ENCODE assay signal across 8 cellular contexts in genomic region chr1:150575518-150576366, GRCh38. TPM values are rescaled to one million over a fixed set of nuclear protein-coding genes. Genes with fewer than 3 reads are reported as not detected.
DNase-seq lines count a peak whose midpoint lies in the region; ATAC-seq and TF ChIP-seq lines count a peak whose summit lies in the region.

No MANE protein-coding gene starts in this region.

- H3K4me2 ChIP-seq in smooth muscle cell, result peak overlapping the region; percentile 83

- DNase-seq in DMS 273 (lab: John Stamatoyannopoulos, UW; ENCODE audit: unreplicated experiment), result peak; percentile 91
- DNase-seq in DMS 273 treated with DMSO at 0.1 percent for 48 hours (lab: John Stamatoyannopoulos, UW), result no peak
- DNase-seq in fibroblast of villous mesenchyme (ENCODE audit: low read depth), result peak; percentile 48
- DNase-seq in smooth muscle cell (lab: John Stamatoyannopoulos, UW; ENCODE audit: unreplicated experiment), result no peak
- no peak for DNase-seq in ecto neural progenitor cell (ENCODE audit: low spot score)
- DNase-seq in NCI-H226, result no peak

- H3K4me3 ChIP-seq in fibroblast of villous mesenchyme (ENCODE audit: low read depth, low read length), result peak overlapping the region; percentile 95
- peak overlapping the region; percentile 92 for H3K4me3 ChIP-seq in smooth muscle cell

- H3K27ac ChIP-seq in smooth muscle cell (ENCODE audit: low read depth), result peak overlapping the region; percentile 96

- peak overlapping the region; percentile 99 for H3K9ac ChIP-seq in smooth muscle cell (ENCODE audit: low read depth)

- H3K79me2 ChIP-seq in smooth muscle cell (ENCODE audit: low read depth), result peaks cover 88% of the 10 kb centered on the region

- H3K36me3 ChIP-seq in smooth muscle cell (ENCODE audit: low read depth), result peaks cover 32% of the 10 kb centered on the region

- peaks cover 86% of the 10 kb centered on the region for H4K20me1 ChIP-seq in smooth muscle cell (ENCODE audit: low read depth)

- 38% methylated on average over 1 of the region's 1 CpG for WGBS in smooth muscle cell (ENCODE audit: low lambda C conversion rate)

- no peaks in the 10 kb centered on the region for H3K27me3 ChIP-seq in smooth muscle cell (ENCODE audit: low read depth)

- TF ChIP-seq CTCF in fibroblast of villous mesenchyme (IDR thresholded peaks at IDR 0.05; ENCODE audit: insufficient read depth, low read depth, low read length), result no peak
- no peak for TF ChIP-seq CTCF in smooth muscle cell (IDR thresholded peaks at IDR 0.05; ENCODE audit: borderline replicate concordance, insufficient read depth, poor library complexity, severe bottlenecking)

- ATAC-seq in SK-N-SH treated with all-trans-retinoic acid at 6 μM for 48 hours (no peak), HG02642 (IDR thresholded peaks at IDR 0.05; ENCODE audit: poor library complexity, unreplicated experiment) (no peak)

- H3K9me3 ChIP-seq in smooth muscle cell (replicated peaks; ENCODE audit: low read depth), result no peaks in the 10 kb centered on the region

- no peak overlapping the region for H2AFZ ChIP-seq in smooth muscle cell (ENCODE audit: low read depth)

- H3F3A ChIP-seq in smooth muscle cell (ENCODE audit: low read depth), result peaks cover 70% of the 10 kb centered on the region

- H3K4me1 ChIP-seq in smooth muscle cell (ENCODE audit: low read depth), result peaks cover 27% of the 10 kb centered on the region

TF ChIP-seq in SK-N-SH treated with all-trans-retinoic acid at 6 μM for 48 hours, 23 proteins besides CTCF, POLR2A, EP300 and RAD21:
- TF ChIP-seq PATZ1 (CRISPR knock-in tag; IDR thresholded peaks at IDR 0.05; ENCODE audit: borderline replicate concordance) (no peak), ZFP30 (CRISPR knock-in tag; IDR thresholded peaks at IDR 0.05) (0 out of 2 replicates have a peak, but pooled peaks have one; percentile 9), TOX (CRISPR knock-in tag; IDR thresholded peaks at IDR 0.05; ENCODE audit: borderline replicate concordance) (peak; percentile 26; the same call in 1 of the 2 replicates), ZNF8 (CRISPR knock-in tag; IDR thresholded peaks at IDR 0.05) (no peak; the same call in 1 of the 2 replicates), ZC3H10 (CRISPR knock-in tag; IDR thresholded peaks at IDR 0.05) (peak; percentile 33; the same call in 1 of the 2 replicates), ARNTL (CRISPR knock-in tag; IDR thresholded peaks at IDR 0.05; ENCODE audit: borderline replicate concordance, low read depth) (0 out of 2 replicates have a peak, but pooled peaks have one; percentile 9), CREB5 (CRISPR knock-in tag; IDR thresholded peaks at IDR 0.05; ENCODE audit: low read depth) (peak; percentile 36; the same call in 1 of the 2 replicates)

RNA-seq across cellular contexts. Expression of gene MCL1, which starts 3.7 kb away (rescaled TPM):
- total RNA-seq in fibroblast of villous mesenchyme, result 218 and 272 TPM in 2 replicates
- total RNA-seq in smooth muscle cell, result 519 and 630 TPM in 2 replicates
- 224 and 247 TPM in 2 replicates for polyA plus RNA-seq in smooth muscle cell

RNA-seq across cellular contexts. Expression of gene ADAMTSL4, which starts 26.5 kb away (rescaled TPM):
- total RNA-seq in fibroblast of villous mesenchyme, result 2.9 and 8.6 TPM in 2 replicates
- total RNA-seq in smooth muscle cell, result 2.4 and 6.4 TPM in 2 replicates
- polyA plus RNA-seq in smooth muscle cell, result 8.4 and 20.8 TPM in 2 replicates

RNA-seq across cellular contexts. Expression of gene ENSA, which starts 53.7 kb away (rescaled TPM):
- 76.3 and 78.6 TPM in 2 replicates for total RNA-seq in fibroblast of villous mesenchyme
- total RNA-seq in smooth muscle cell, result 63.5 and 66.3 TPM in 2 replicates
- 31.3 and 54.7 TPM in 2 replicates for polyA plus RNA-seq in smooth muscle cell

Comparison
In these comparisons a context has a peak if more than half of its experiments do, and no peak if none do; other contexts are left out.
1. DNase-seq: peak in DMS 273 (single experiment) and fibroblast of villous mesenchyme (single experiment); none in DMS 273 treated with DMSO at 0.1 percent for 48 hours (single experiment), smooth muscle cell (single experiment), ecto neural progenitor cell (single experiment) and NCI-H226 (single experiment).